9 cellular contexts compared by ENCODE assay signal in the genomic region with DNA sequence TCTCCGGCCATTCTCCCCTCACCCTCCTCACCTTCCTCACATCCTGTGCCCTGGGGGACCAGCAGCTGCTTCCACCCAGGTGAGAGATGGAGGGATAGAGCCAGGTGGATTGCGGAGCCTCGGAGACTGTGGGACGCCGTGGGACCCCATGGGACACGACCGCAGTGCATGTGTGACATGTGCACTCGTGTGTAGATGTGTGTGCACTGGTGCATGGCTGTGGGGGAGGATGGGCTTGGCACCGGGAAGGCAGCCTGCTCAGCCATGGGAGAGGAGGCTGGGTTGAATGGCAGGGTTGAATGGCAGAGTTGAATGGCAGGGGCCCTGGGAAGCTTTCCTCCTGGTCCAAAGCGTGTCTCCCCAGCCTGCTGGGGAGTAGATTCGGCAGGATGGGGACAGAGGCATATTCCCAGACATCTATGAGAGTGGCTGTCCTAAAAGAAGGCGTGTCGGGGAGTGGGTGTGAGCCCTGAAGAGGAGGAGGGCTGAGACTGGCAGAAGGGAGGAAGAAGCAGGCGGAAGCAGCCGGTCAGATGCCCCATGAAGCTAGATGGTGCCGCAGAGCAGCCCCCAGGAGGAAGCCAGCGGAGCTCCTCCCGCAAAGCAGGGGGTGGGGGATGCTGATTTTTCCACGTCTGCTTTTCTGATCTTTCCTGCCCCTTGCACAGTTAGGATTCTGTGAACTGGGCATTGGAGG. TPM values are rescaled to one million over a fixed set of nuclear protein-coding genes. Genes with fewer than 3 reads are reported as not detected.
DNase-seq lines count a peak whose midpoint lies in the region; TF ChIP-seq lines count a peak whose summit lies in the region.
"Had no signal": no experiment of that assay in that cellular context is flagged by ENCODE, and none has a peak within 500 bp of the region (broad histone marks: within the 10 kb centered on the region; RNA-seq: fewer than 3 reads in every experiment).

No MANE protein-coding gene starts in this region.

- H3K4me1 ChIP-seq in Peyer's patch: peaks cover 0 to 9% (median 6%) of the 10 kb centered on the region in 4 donors
- peaks cover 7 to 21% of the 10 kb centered on the region in 2 donors for H3K4me1 ChIP-seq in adrenal gland (replicated peaks in 1 of 2)
- peaks cover 5 to 12% of the 10 kb centered on the region in 2 donors for H3K4me1 ChIP-seq in muscle layer of duodenum (ENCODE audit: control insufficient read depth in 1 of 2, insufficient read depth in 2 of 2, low read length in 2 of 2)
- peaks cover 9% of the 10 kb centered on the region for H3K4me1 ChIP-seq in suprapubic skin

- no peaks in the 10 kb centered on the region for H3K9me3 ChIP-seq in Peyer's patch
- no peaks in the 10 kb centered on the region for H3K9me3 ChIP-seq in adrenal gland (replicated peaks in 1 of 3)
- H3K9me3 ChIP-seq in muscle layer of duodenum (ENCODE audit: control insufficient read depth in 1 of 2, low read length in 2 of 2): peaks cover 1 to 3% of the 10 kb centered on the region in 2 donors
- no peaks in the 10 kb centered on the region for H3K9me3 ChIP-seq in suprapubic skin

- H3K27ac Mint-ChIP-seq in chondrocyte (ENCODE audit: unreplicated experiment): no peak overlapping the region

- DNase-seq in GM20000 (ENCODE audit: low spot score) (peak; percentile 45), Peyer's patch (peak in 2 of 3 donors; percentile 75 to 86), adrenal gland (peak in 6 of 7 donors; percentile 44 to 73 (median 50)), suprapubic skin (ENCODE audit: low spot score in 2 of 2) (no peak), D341Med (ENCODE audit: low spot score) (no peak), DMS153 (lab: John Stamatoyannopoulos, UW) (no peak), chondrocyte (ENCODE audit: low spot score) (no peak)
- DNase-seq: IMR-90 had no signal

- WGBS in adrenal gland, 4 donors: 49 to 62% (median 54%) methylated on average over 10 to 19 of the region's 19 CpGs
- 67% methylated on average over 19 of the region's 19 CpGs for WGBS in suprapubic skin

- H3K27me3 ChIP-seq in Peyer's patch (no peaks in the 10 kb centered on the region), adrenal gland (peaks cover 6% of the 10 kb centered on the region), muscle layer of duodenum (ENCODE audit: low read depth, low read length) (no peaks in the 10 kb centered on the region), suprapubic skin (peaks cover 9% of the 10 kb centered on the region)

- no peak for TF ChIP-seq CTCF in GM20000 (IDR thresholded peaks at IDR 0.05; ENCODE audit: extremely low read depth, missing control alignments)
- no peak for TF ChIP-seq CTCF in Peyer's patch (IDR thresholded peaks at IDR 0.05)
- TF ChIP-seq CTCF in adrenal gland (IDR thresholded peaks at IDR 0.05): no peak
- no peak for TF ChIP-seq CTCF in suprapubic skin (IDR thresholded peaks at IDR 0.05)
- TF ChIP-seq CTCF in chondrocyte (IDR thresholded peaks at IDR 0.05): no peak

- peaks cover 28% of the 10 kb centered on the region for H3K27me3 Mint-ChIP-seq in chondrocyte (ENCODE audit: low read depth)

- H3K4me3 ChIP-seq in Peyer's patch (peak overlapping the region; percentile 43 to 57 (median 44)), adrenal gland (peak overlapping the region in 1 of 4 donors; percentile 52), muscle layer of duodenum (ENCODE audit: low read depth in 1 of 2, low read length in 2 of 2) (peak overlapping the region; percentile 60 to 61), suprapubic skin (peak overlapping the region; percentile 44)

- peaks cover under 1% of the 10 kb centered on the region for H3K36me3 Mint-ChIP-seq in chondrocyte (ENCODE audit: low read depth)

- H3K9me3 Mint-ChIP-seq in chondrocyte (ENCODE audit: low read depth): peaks cover under 1% of the 10 kb centered on the region

- H3K4me1 Mint-ChIP-seq in chondrocyte (ENCODE audit: low read depth): peaks cover 10% of the 10 kb centered on the region

- H3K36me3 ChIP-seq in Peyer's patch: no peaks in the 10 kb centered on the region
- H3K36me3 ChIP-seq in adrenal gland (replicated peaks in 1 of 2): no peaks in the 10 kb centered on the region
- no peaks in the 10 kb centered on the region for H3K36me3 ChIP-seq in muscle layer of duodenum (ENCODE audit: control insufficient read depth in 1 of 2, insufficient read depth in 2 of 2, low read length in 2 of 2)
- H3K36me3 ChIP-seq in suprapubic skin: no peaks in the 10 kb centered on the region

- intact Hi-C loops in adrenal gland (cut with DNase I): loop anchor here in 1 of 2 donors (10.0 kb wide), 1 partner anchor 294 kb away; no protein-coding TSS in a partner anchor

- TF ChIP-seq POLR2A in Peyer's patch (IDR thresholded peaks at IDR 0.05) (no peak), adrenal gland (IDR thresholded peaks at IDR 0.05) (no peak), suprapubic skin (IDR thresholded peaks at IDR 0.05) (no peak)

- peak overlapping the region; percentile 68 to 80 (median 78) for H3K27ac ChIP-seq in Peyer's patch
- H3K27ac ChIP-seq in adrenal gland: peak overlapping the region in 4 of 5 donors; percentile 10 to 84 (median 58)
- H3K27ac ChIP-seq in muscle layer of duodenum (ENCODE audit: low read length): peak overlapping the region; percentile 67
- H3K27ac ChIP-seq in suprapubic skin: peak overlapping the region; percentile 74

- TF ChIP-seq EP300 in suprapubic skin (IDR thresholded peaks at IDR 0.05): no peak

- H3K4me3 Mint-ChIP-seq in chondrocyte (ENCODE audit: unreplicated experiment): no peak overlapping the region

RNA-seq across cellular contexts. Expression of gene GIMAP8, which starts 0.8 kb away (rescaled TPM):
- total RNA-seq in Peyer's patch: 10 to 100 TPM in 1 of 4 donors, 1 to 10 TPM in 2, under 1 TPM in 1; 0.88 to 19.8 (median 5.2) TPM
- 10 to 100 TPM in 5 of 8 donors, 1 to 10 TPM in 3; 8.2 to 18.4 (median 11.6) TPM for total RNA-seq in adrenal gland
- 1 to 10 TPM; 6.1 to 9.3 (median 6.8) TPM for polyA plus RNA-seq in adrenal gland
- 1 to 10 TPM; 1.5 to 5.6 (median 3.2) TPM for total RNA-seq in suprapubic skin
- not detected in 3 replicates for total RNA-seq in chondrocyte
- total RNA-seq: IMR-90 had no signal
- polyA plus RNA-seq: IMR-90 had no signal

Comparison
In these comparisons a context has a peak if more than half of its experiments do, and no peak if none do; other contexts are left out.
1. DNase-seq: peak in GM20000 (single experiment), Peyer's patch (2 of 3) and adrenal gland (6 of 7); none in suprapubic skin (0 of 2), D341Med (single experiment), DMS153 (single experiment) and chondrocyte (single experiment).
2. Peak in every context shown above with its lines, with median percentiles within 50 percentile points of each other: H3K27ac ChIP-seq.